ENCODE assay signal across 16 cellular contexts in genomic region chr5:81422671-81423070, GRCh38. TPM values are rescaled to one million over a fixed set of nuclear protein-coding genes. Genes with fewer than 3 reads are reported as not detected.
DNase-seq lines count a peak whose midpoint lies in the region; ATAC-seq and TF ChIP-seq lines count a peak whose summit lies in the region.
"Had no signal": no experiment of that assay in that cellular context is flagged by ENCODE, and none has a peak within 500 bp of the region (broad histone marks: within the 10 kb centered on the region; RNA-seq: fewer than 3 reads in every experiment).

No MANE protein-coding gene starts in this region.

- H3K4me3 ChIP-seq in RWPE2 (ENCODE audit: severe bottlenecking) (no peak overlapping the region), smooth muscle cell (no peak overlapping the region)

- H3K27me3 ChIP-seq in RWPE2 (ENCODE audit: insufficient read depth, poor library complexity, severe bottlenecking) (no peaks in the 10 kb centered on the region), smooth muscle cell (ENCODE audit: low read depth) (no peaks in the 10 kb centered on the region)
- H3K27me3 ChIP-seq: neutrophil had no signal

- H3K9me3 ChIP-seq in RWPE2 (ENCODE audit: severe bottlenecking), result no peaks in the 10 kb centered on the region
- H3K9me3 ChIP-seq in smooth muscle cell (replicated peaks; ENCODE audit: low read depth), result no peaks in the 10 kb centered on the region
- H3K9me3 ChIP-seq: neutrophil had no signal

- peak overlapping the region; percentile 35 for H3K27ac ChIP-seq in RWPE2 (ENCODE audit: poor library complexity, severe bottlenecking)
- peak overlapping the region; percentile 70 for H3K27ac ChIP-seq in smooth muscle cell (ENCODE audit: low read depth)
- H3K27ac ChIP-seq: 22Rv1, neutrophil had no signal

- H4K20me1 ChIP-seq in smooth muscle cell (ENCODE audit: low read depth), result no peaks in the 10 kb centered on the region

- peak overlapping the region; percentile 28 for H3K9ac ChIP-seq in smooth muscle cell (ENCODE audit: low read depth)

- DNase-seq in DMS 273 (lab: John Stamatoyannopoulos, UW; ENCODE audit: unreplicated experiment) (peak; percentile 7), DMS 273 treated with DMSO at 0.1 percent for 48 hours (lab: John Stamatoyannopoulos, UW) (no peak), RWPE2 (ENCODE audit: low spot score) (no peak), fibroblast of peridontal ligament (ENCODE audit: extremely low read depth) (peak; percentile 98), smooth muscle cell (lab: John Stamatoyannopoulos, UW; ENCODE audit: unreplicated experiment) (no peak), mesenteric fat pad (ENCODE audit: low spot score) (no peak), NCI-H774 (lab: John Stamatoyannopoulos, UW) (no peak)
- DNase-seq: activated CD8-positive, alpha-beta memory T cell treated with anti-CD3 and anti-CD28 coated beads, Interleukin-2, amount 50 U/mL, for 4 hours; anterior cingulate cortex; stimulated activated CD4-positive, alpha-beta T cell treated with anti-CD3 and anti-CD28 coated beads, Interleukin-1b, Interleukin-23, amount 100 ng/mL, for 48 hours; stimulated activated naive CD4-positive, alpha-beta T cell; T-helper 9 cell had no signal

- H3K4me1 ChIP-seq in RWPE2 (ENCODE audit: insufficient read depth, poor library complexity, severe bottlenecking), result peaks cover 42% of the 10 kb centered on the region
- H3K4me1 ChIP-seq in smooth muscle cell (ENCODE audit: low read depth), result peaks cover 13% of the 10 kb centered on the region

- peak overlapping the region; percentile 3 for H3K4me2 ChIP-seq in smooth muscle cell

- ATAC-seq in RWPE2 (ENCODE audit: low read depth) (peak; percentile 52), GM18502 (IDR thresholded peaks at IDR 0.05; ENCODE audit: poor library complexity, unreplicated experiment) (no peak)

- H3K79me2 ChIP-seq in smooth muscle cell (ENCODE audit: low read depth), result no peaks in the 10 kb centered on the region

- TF ChIP-seq CTCF in RWPE2 (IDR thresholded peaks at IDR 0.05; ENCODE audit: poor library complexity, severe bottlenecking) (no peak), smooth muscle cell (IDR thresholded peaks at IDR 0.05; ENCODE audit: borderline replicate concordance, insufficient read depth, poor library complexity, severe bottlenecking) (no peak)

- 34% methylated on average over 2 of the region's 2 CpGs for WGBS in smooth muscle cell (ENCODE audit: low lambda C conversion rate)

- H3K36me3 ChIP-seq in RWPE2 (ENCODE audit: low read depth) (no peaks in the 10 kb centered on the region), smooth muscle cell (ENCODE audit: low read depth) (no peaks in the 10 kb centered on the region)
- H3K36me3 ChIP-seq: neutrophil had no signal

- H2AFZ ChIP-seq in smooth muscle cell (ENCODE audit: low read depth), result no peak overlapping the region

- H3F3A ChIP-seq in smooth muscle cell (ENCODE audit: low read depth), result no peaks in the 10 kb centered on the region

RNA-seq across cellular contexts. Expression of gene ACOT12, which starts 28.7 kb away (rescaled TPM):
- not detected in 2 replicates for total RNA-seq in smooth muscle cell
- polyA plus RNA-seq in smooth muscle cell, result not detected in 2 replicates
- not detected for total RNA-seq in mesenteric fat pad
- total RNA-seq: kidney epithelial cell had no signal

Comparison
In these comparisons a context has a peak if more than half of its experiments do, and no peak if none do; other contexts are left out.
1. DNase-seq: peak in DMS 273 (single experiment) and fibroblast of peridontal ligament (single experiment); none in DMS 273 treated with DMSO at 0.1 percent for 48 hours (single experiment), RWPE2 (single experiment), smooth muscle cell (single experiment), mesenteric fat pad (single experiment) and NCI-H774 (single experiment).